1 cellular context compared by ENCODE assay signal in the genomic region with DNA sequence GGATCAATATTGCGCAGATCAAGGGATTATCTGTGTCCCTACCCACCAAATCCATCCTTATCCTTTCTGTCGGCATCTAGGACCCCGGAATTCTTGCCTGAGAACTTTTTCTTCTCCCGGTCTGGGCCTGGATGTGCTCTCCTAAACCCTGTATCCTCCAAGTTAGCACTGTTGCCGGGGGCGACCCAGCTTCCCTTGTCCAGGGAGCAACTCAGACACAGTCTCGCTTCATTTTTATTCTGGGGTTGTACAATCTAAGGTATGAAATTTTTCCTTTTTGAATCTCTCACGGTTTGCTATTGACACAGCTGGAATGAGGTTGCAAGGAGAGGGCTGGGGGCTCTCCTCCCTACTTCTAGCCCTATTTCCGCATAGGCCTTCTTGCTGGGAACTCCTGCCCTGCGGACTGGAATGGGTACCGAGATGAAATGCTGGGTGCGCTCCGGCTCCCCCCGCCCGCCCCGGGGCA.
TF ChIP-seq lines count a peak whose summit lies in the region.

No MANE protein-coding gene starts in this region.

TF ChIP-seq in SK-N-SH treated with all-trans-retinoic acid at 6 μM for 48 hours, 23 proteins besides CTCF, POLR2A, EP300 and RAD21 (continued from another document):
- TF ChIP-seq, protein P1, sequence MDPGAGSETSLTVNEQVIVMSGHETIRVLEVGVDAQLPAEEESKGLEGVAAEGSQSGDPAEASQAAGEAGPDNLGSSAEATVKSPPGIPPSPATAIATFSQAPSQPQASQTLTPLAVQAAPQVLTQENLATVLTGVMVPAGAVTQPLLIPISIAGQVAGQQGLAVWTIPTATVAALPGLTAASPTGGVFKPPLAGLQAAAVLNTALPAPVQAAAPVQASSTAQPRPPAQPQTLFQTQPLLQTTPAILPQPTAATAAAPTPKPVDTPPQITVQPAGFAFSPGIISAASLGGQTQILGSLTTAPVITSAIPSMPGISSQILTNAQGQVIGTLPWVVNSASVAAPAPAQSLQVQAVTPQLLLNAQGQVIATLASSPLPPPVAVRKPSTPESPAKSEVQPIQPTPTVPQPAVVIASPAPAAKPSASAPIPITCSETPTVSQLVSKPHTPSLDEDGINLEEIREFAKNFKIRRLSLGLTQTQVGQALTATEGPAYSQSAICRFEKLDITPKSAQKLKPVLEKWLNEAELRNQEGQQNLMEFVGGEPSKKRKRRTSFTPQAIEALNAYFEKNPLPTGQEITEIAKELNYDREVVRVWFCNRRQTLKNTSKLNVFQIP (CRISPR knock-in tag; IDR thresholded peaks at IDR 0.05; ENCODE audit: borderline replicate concordance, low read depth): no peak
- TF ChIP-seq, protein P2, sequence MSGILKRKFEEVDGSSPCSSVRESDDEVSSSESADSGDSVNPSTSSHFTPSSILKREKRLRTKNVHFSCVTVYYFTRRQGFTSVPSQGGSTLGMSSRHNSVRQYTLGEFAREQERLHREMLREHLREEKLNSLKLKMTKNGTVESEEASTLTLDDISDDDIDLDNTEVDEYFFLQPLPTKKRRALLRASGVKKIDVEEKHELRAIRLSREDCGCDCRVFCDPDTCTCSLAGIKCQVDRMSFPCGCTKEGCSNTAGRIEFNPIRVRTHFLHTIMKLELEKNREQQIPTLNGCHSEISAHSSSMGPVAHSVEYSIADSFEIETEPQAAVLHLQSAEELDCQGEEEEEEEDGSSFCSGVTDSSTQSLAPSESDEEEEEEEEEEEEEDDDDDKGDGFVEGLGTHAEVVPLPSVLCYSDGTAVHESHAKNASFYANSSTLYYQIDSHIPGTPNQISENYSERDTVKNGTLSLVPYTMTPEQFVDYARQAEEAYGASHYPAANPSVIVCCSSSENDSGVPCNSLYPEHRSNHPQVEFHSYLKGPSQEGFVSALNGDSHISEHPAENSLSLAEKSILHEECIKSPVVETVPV (CRISPR knock-in tag; IDR thresholded peaks at IDR 0.05): no peak
- TF ChIP-seq CSDC2 (CRISPR knock-in tag; IDR thresholded peaks at IDR 0.05) (no peak), SNAI2 (CRISPR knock-in tag; IDR thresholded peaks at IDR 0.05) (no peak)
